In the genomic region with DNA sequence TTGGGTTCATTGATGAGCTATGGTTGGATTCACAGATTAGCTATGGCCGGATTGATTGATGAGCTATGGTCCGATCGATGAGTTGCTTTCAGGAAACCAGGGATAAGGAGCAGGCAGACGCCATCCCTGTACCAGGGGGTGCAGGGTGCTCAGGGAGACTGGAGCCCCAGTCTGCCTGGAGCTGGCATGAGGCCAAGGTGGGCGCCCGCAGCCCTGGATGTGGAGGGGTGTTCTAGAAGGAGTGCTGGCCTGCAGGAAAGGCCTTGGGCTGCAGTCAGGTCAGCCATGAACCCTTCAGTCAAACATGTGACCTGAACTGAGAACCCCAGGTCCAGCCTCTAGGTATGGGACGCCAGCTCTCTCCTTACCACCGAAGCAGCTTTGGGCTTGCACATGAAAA, we compare ENCODE assay signal across 9 cellular contexts.
"Had no signal": no experiment of that assay in that cellular context is flagged by ENCODE, and none has a peak within 500 bp of the region (broad histone marks: within the 10 kb centered on the region; RNA-seq: fewer than 3 reads in every experiment).

No MANE protein-coding gene starts in this region.

- FAIRE-seq: HTR-8/SVneo had no signal

- H3K27ac ChIP-seq: KMS-11 had no signal

- H2AFZ ChIP-seq: GM23338 had no signal

- DNase-seq: H7, HFFc6, IMR-90, KBM-7 had no signal

- H3K27ac Mint-ChIP-seq: GM23338, HFFc6 had no signal

- H3K4me3 Mint-ChIP-seq: GM23338, HFFc6 had no signal

- H3K36me3 ChIP-seq: HAP-1 had no signal

- H3K4me3 ChIP-seq: GM23338, HAP-1 had no signal

- ATAC-seq: GM23338, HCT116 had no signal

- H3K9ac ChIP-seq: KMS-11 had no signal

- H3K9me3 Mint-ChIP-seq: GM23338, HFFc6 had no signal

- H3K9me3 ChIP-seq: HAP-1 had no signal

- H3K4me2 ChIP-seq: GM23338, KMS-11 had no signal
